ENCODE assay signal across 8 cellular contexts in genomic region chr14:103628684-103629502, GRCh38. TPM values are rescaled to one million over a fixed set of nuclear protein-coding genes. Genes with fewer than 3 reads are reported as not detected.
DNase-seq lines count a peak whose midpoint lies in the region; ATAC-seq and TF ChIP-seq lines count a peak whose summit lies in the region.

Gene KLC1, plus strand, starts transcription at chr14:103629211. Its CDS starts 25,354 bp downstream, at chr14:103654565.

- intact Hi-C loops in CD4-positive, alpha-beta memory T cell (cut with micrococcal nuclease) = loop anchor here (1.0 to 5.0 kb wide), 4 partner anchors 66 to 297 kb away; partner anchors contain the start of genes BAG5, COA8, EIF5 and XRCC3
- intact Hi-C loops in stomach (cut with DNase I; ENCODE audit: low total_unique reads) = no loop called here

- peak within 1 kb of the TSS; percentile 81 to 95 (median 92) for H3K27ac Mint-ChIP-seq in CD4-positive, alpha-beta memory T cell
- peak within 1 kb of the TSS; percentile 95 for H3K27ac Mint-ChIP-seq in neural crest cell (ENCODE audit: unreplicated experiment)

- H3K4me3 Mint-ChIP-seq in CD4-positive, alpha-beta memory T cell = peak within 1 kb of the TSS; percentile 85 to 90 (median 87)
- H3K4me3 Mint-ChIP-seq in neural crest cell = peak within 1 kb of the TSS; percentile 97

- no peaks in the 10 kb centered on the region for H3K9me3 Mint-ChIP-seq in CD4-positive, alpha-beta memory T cell
- H3K9me3 Mint-ChIP-seq in neural crest cell = no peaks in the 10 kb centered on the region

- peaks cover 3 to 8% of the 10 kb centered on the region in 2 donors for H3K36me3 Mint-ChIP-seq in CD4-positive, alpha-beta memory T cell
- H3K36me3 Mint-ChIP-seq in neural crest cell (ENCODE audit: low read depth) = no peaks in the 10 kb centered on the region

- H3K36me3 ChIP-seq in CD4-positive, alpha-beta memory T cell (ENCODE audit: insufficient read depth, low read length) = no peaks in the 10 kb centered on the region
- H3K36me3 ChIP-seq in stomach = peaks cover 0 to 24% (median 0%) of the 10 kb centered on the region in 4 donors

- ATAC-seq in GM19372 (IDR thresholded peaks at IDR 0.05; ENCODE audit: low read depth, unreplicated experiment) = peak; percentile 66

- peak within 1 kb of the TSS; percentile 89 for H3K27ac ChIP-seq in CD4-positive, alpha-beta memory T cell (ENCODE audit: low read depth, low read length)
- H3K27ac ChIP-seq in RWPE1 = peak within 1 kb of the TSS; percentile 97
- H3K27ac ChIP-seq in stomach = peak within 1 kb of the TSS; percentile 97 to 100 (median 99)

- peak within 1 kb of the TSS; percentile 52 to 85 for H3K4me3 ChIP-seq in CD4-positive, alpha-beta memory T cell (ENCODE audit: low read length in 2 of 2)
- H3K4me3 ChIP-seq in foreskin fibroblast (ENCODE audit: low read depth in 1 of 2, low read length in 2 of 2) = peak within 1 kb of the TSS; percentile 69 to 76
- peak within 1 kb of the TSS; percentile 84 to 100 (median 91) for H3K4me3 ChIP-seq in stomach

- peaks cover 62% of the 10 kb centered on the region for H3K4me1 ChIP-seq in CD4-positive, alpha-beta memory T cell (ENCODE audit: insufficient read depth, low read length)
- H3K4me1 ChIP-seq in stomach = peaks cover 51 to 72% (median 67%) of the 10 kb centered on the region in 4 donors

- no peak for TF ChIP-seq CTCF in RWPE1 (conservative IDR thresholded peaks at IDR 0.05; ENCODE audit: low read depth)
- no peak for TF ChIP-seq CTCF in foreskin fibroblast (IDR thresholded peaks at IDR 0.05; ENCODE audit: low read depth, low read length)
- TF ChIP-seq CTCF in neural crest cell (conservative IDR thresholded peaks at IDR 0.05) = no peak
- TF ChIP-seq CTCF in stomach (IDR thresholded peaks at IDR 0.05) = no peak

- H3K27me3 ChIP-seq in CD4-positive, alpha-beta memory T cell (ENCODE audit: insufficient read depth, low read length) = no peaks in the 10 kb centered on the region
- no peaks in the 10 kb centered on the region for H3K27me3 ChIP-seq in stomach

- CTCF ChIA-PET in CD4-positive, alpha-beta memory T cell (lab: Charles Lee; ENCODE audit: partially characterized antibody) = interaction anchor here (0.6 to 1.3 kb wide), 4 partner anchors 51 to 272 kb away, joined by 3 to 4 read pairs (median 3); partner anchors contain the start of gene TRMT61A
- CTCF ChIA-PET in RWPE1 (lab: Yijun Ruan, JAX) = interaction anchor here (0.5 to 0.6 kb wide), 2 partner anchors 36 to 57 kb away, joined by 3 to 6 read pairs; no protein-coding TSS in a partner anchor

- peaks cover 22 to 60% (median 37%) of the 10 kb centered on the region in 4 donors for H3K4me1 Mint-ChIP-seq in CD4-positive, alpha-beta memory T cell
- peaks cover 36% of the 10 kb centered on the region for H3K4me1 Mint-ChIP-seq in neural crest cell

- no peak for TF ChIP-seq EP300 in stomach (IDR thresholded peaks at IDR 0.05)

- 0 to 1% (median 0%) methylated on average over 57 to 94 of the region's 97 CpGs for WGBS in stomach, 5 donors

- H3K9me3 ChIP-seq in CD4-positive, alpha-beta memory T cell (ENCODE audit: control insufficient read depth in 1 of 2, low read length in 2 of 2) = no peaks in the 10 kb centered on the region
- no peaks in the 10 kb centered on the region for H3K9me3 ChIP-seq in stomach

- POLR2A ChIA-PET in CD4-positive, alpha-beta memory T cell (lab: Charles Lee; ENCODE audit: partially characterized antibody) = interaction anchor here (0.6 to 2.3 kb wide), 7 partner anchors 18 to 293 kb away, joined by 3 to 14 read pairs (median 4); no protein-coding TSS in a partner anchor
- POLR2A ChIA-PET in RWPE1 (lab: Yijun Ruan, JAX; ENCODE audit: low non-redundant PET) = interaction anchor here (0.6 kb wide), 1 partner anchor 41 kb away, joined by 7 read pairs; no protein-coding TSS in a partner anchor

- DNase-seq in CD4-positive, alpha-beta memory T cell = peak; percentile 75 to 86 (median 80)
- DNase-seq in HK-2 (ENCODE audit: unreplicated experiment) (peak; percentile 85), RWPE1 (ENCODE audit: low spot score) (peak; percentile 86), activated gamma-delta T cell (lab: John Stamatoyannopoulos, UW) (peak; percentile 77), foreskin fibroblast (peak; percentile 67 to 89), neural crest cell (ENCODE audit: low read depth, low spot score) (peak; percentile 81), stomach (peak; percentile 87)

- no peaks in the 10 kb centered on the region for H3K27me3 Mint-ChIP-seq in CD4-positive, alpha-beta memory T cell
- no peaks in the 10 kb centered on the region for H3K27me3 Mint-ChIP-seq in neural crest cell (ENCODE audit: low read depth)

- TF ChIP-seq POLR2A in stomach (IDR thresholded peaks at IDR 0.05) = peak in 1 of 4 donors; percentile 8

RNA-seq across cellular contexts. Expression of gene KLC1, which starts in this region (rescaled TPM):
- 100 to 1,000 TPM; 242 to 278 TPM for total RNA-seq in CD4-positive, alpha-beta memory T cell
- 10 to 100 TPM; 31.8 to 88.9 TPM for polyA plus RNA-seq in CD4-positive, alpha-beta memory T cell
- total RNA-seq in neural crest cell (173 and 180 TPM in 2 replicates), stomach (100 to 1,000 TPM in 4 of 5 donors, 10 to 100 TPM in 1; 76.4 to 522 (median 201) TPM)
- 10 to 100 TPM; 56.5 to 90.3 (median 61.8) TPM for polyA plus RNA-seq in stomach

Comparison
In these comparisons a context has a peak if more than half of its experiments do, and no peak if none do; other contexts are left out.
1. Peak in every context shown above with its lines: DNase-seq, ATAC-seq, H3K4me3 ChIP-seq and H3K27ac ChIP-seq.